28 cellular contexts compared by ENCODE assay signal in the genomic region with DNA sequence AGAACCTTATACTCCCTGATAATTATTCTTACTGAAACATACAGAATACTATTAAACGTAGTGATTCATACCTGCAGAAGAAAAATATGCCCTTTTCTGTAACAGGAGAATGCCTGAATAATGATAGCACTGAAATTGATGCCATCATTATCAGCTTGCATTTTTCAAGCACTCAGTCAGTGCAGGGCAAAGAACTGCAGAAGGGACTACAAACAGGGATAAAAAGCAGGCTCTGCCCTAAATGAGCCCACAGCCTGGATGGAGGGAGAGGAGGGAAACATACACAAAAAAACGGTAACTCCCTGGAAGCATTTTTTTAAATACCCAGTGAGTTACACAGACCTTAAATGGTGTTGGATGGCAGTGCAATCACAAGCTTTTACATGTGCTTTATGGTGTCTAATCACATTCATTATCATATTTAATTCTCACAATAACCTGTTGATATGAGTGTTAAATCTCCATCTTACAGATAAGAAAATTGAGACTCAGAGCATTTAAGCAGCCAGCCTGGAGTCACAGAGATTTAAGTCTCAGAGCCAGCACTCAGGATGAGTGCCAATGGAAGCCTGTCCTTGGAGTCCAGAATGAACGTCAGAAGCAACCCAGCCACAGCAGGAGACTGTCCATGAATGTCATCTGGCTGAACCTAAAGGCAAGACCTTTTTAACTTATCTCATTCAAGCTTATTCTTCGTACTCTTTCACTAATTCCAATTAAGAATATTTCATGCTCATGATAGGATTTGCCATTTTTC.
DNase-seq lines count a peak whose midpoint lies in the region; ATAC-seq and TF ChIP-seq lines count a peak whose summit lies in the region.
"Had no signal": no experiment of that assay in that cellular context is flagged by ENCODE, and none has a peak within 500 bp of the region (broad histone marks: within the 10 kb centered on the region; RNA-seq: fewer than 3 reads in every experiment).

No MANE protein-coding gene starts in this region.

- H3K27me3 ChIP-seq in HUES48 (ENCODE audit: control insufficient read depth, insufficient read depth, low read length) (no peaks in the 10 kb centered on the region), testis (no peaks in the 10 kb centered on the region), psoas muscle (ENCODE audit: insufficient read depth in 3 of 3, low read length in 2 of 3) (no peaks in the 10 kb centered on the region)

- peak overlapping the region; percentile 19 for H3K27ac ChIP-seq in HUES48 (ENCODE audit: low read depth, low read length)
- H3K27ac ChIP-seq in testis = no peak overlapping the region
- H3K27ac ChIP-seq in psoas muscle = no peak overlapping the region
- H3K27ac ChIP-seq: A549, C4-2B, RWPE1 had no signal

- H3K9me3 ChIP-seq in HUES48 (ENCODE audit: control insufficient read depth, insufficient read depth, low read length) (no peaks in the 10 kb centered on the region), testis (no peaks in the 10 kb centered on the region), psoas muscle (no peaks in the 10 kb centered on the region)
- H3K9me3 ChIP-seq: A549, Caco-2 had no signal

- no peak for ATAC-seq in psoas muscle
- ATAC-seq: A549; CD8-positive, alpha-beta T cell; Panc1; T-cell had no signal

- peaks cover 49% of the 10 kb centered on the region for H3K4me1 Mint-ChIP-seq in nephron progenitor cell
- H3K4me1 Mint-ChIP-seq: B cell, T-cell had no signal

- peaks cover 35% of the 10 kb centered on the region for H3K4me1 ChIP-seq in HUES48 (ENCODE audit: control insufficient read depth, insufficient read depth, low read length)
- no peaks in the 10 kb centered on the region for H3K4me1 ChIP-seq in testis
- no peaks in the 10 kb centered on the region for H3K4me1 ChIP-seq in psoas muscle
- H3K4me1 ChIP-seq: A549, Caco-2 had no signal

- no peak overlapping the region for H3K9ac ChIP-seq in HUES48 (ENCODE audit: low read depth, low read length)

- peak; percentile 3 for DNase-seq in cerebellar cortex (ENCODE audit: low spot score)
- no peak for DNase-seq in nephron progenitor cell
- DNase-seq in testis = peak; percentile 19
- no peak for DNase-seq in NCI-H1436 treated with DMSO at 0.1 percent for 48 hours (lab: John Stamatoyannopoulos, UW)
- no peak for DNase-seq in psoas muscle
- no peak for DNase-seq in Kasumi-1 (lab: John Stamatoyannopoulos, UW)
- DNase-seq: Caco-2; CD8-positive, alpha-beta T cell; DMS79; EL; GF-D8; GOT3; KBM-7; MM.1S; NCI-H1048; NCI-H1417; NCI-H1694 treated with DMSO at 0.1 percent for 48 hours; NCI-H2081 treated with DMSO at 0.1 percent for 48 hours; NCI-H446; NCI-H524 treated with DMSO at 0.1 percent for 48 hours; SHP77; T-cell had no signal

- H3K36me3 Mint-ChIP-seq in nephron progenitor cell (ENCODE audit: low read depth) = no peaks in the 10 kb centered on the region
- H3K36me3 Mint-ChIP-seq: CD8-positive, alpha-beta T cell; T-cell had no signal

- peak overlapping the region; percentile 85 for H3K27ac Mint-ChIP-seq in nephron progenitor cell
- H3K27ac Mint-ChIP-seq: B cell; CD8-positive, alpha-beta T cell; T-cell had no signal

- WGBS in testis, 2 donors = 21 to 45% methylated on average over 3 of the region's 4 CpGs
- 22 to 33% (median 26%) methylated on average over 3 to 4 of the region's 4 CpGs for WGBS in psoas muscle, 3 donors

- H3K4me3 ChIP-seq in HUES48 (ENCODE audit: low read depth, low read length) (peak overlapping the region; percentile 3; the same call in 1 of the 2 replicates), testis (no peak overlapping the region), psoas muscle (no peak overlapping the region)
- H3K4me3 ChIP-seq: A549 had no signal

- H3K4me3 Mint-ChIP-seq in nephron progenitor cell = no peak overlapping the region
- H3K4me3 Mint-ChIP-seq: B cell; CD8-positive, alpha-beta T cell; T-cell had no signal

- H3K9me3 Mint-ChIP-seq in nephron progenitor cell = peaks cover 4% of the 10 kb centered on the region

- TF ChIP-seq CTCF in nephron progenitor cell (IDR thresholded peaks at IDR 0.05) (no peak), testis (IDR thresholded peaks at IDR 0.05) (no peak), psoas muscle (IDR thresholded peaks at IDR 0.05) (no peak)

- no peak for TF ChIP-seq POLR2A in testis (IDR thresholded peaks at IDR 0.05)

- H3K27me3 Mint-ChIP-seq in nephron progenitor cell (ENCODE audit: low read depth, poor library complexity) = no peaks in the 10 kb centered on the region
- H3K27me3 Mint-ChIP-seq: B cell, T-cell had no signal

- H3K36me3 ChIP-seq in HUES48 (ENCODE audit: control insufficient read depth, insufficient read depth, low read length) (no peaks in the 10 kb centered on the region), testis (ENCODE audit: low read depth, missing control alignments) (no peaks in the 10 kb centered on the region), psoas muscle (ENCODE audit: insufficient read depth in 1 of 2, low read depth in 1 of 2) (no peaks in the 10 kb centered on the region)

- intact Hi-C loops in testis (cut with DNase I; ENCODE audit: low total_unique reads) (no loop called here), psoas muscle (cut with DNase I) (no loop called here)

Comparison
In these comparisons a context has a peak if more than half of its experiments do, and no peak if none do; other contexts are left out.
1. DNase-seq: peak in cerebellar cortex (single experiment) and testis (single experiment); none in nephron progenitor cell (single experiment), NCI-H1436 treated with DMSO at 0.1 percent for 48 hours (single experiment), psoas muscle (0 of 2) and Kasumi-1 (0 of 2).